34 cellular contexts compared by ENCODE assay signal in the genomic region with DNA sequence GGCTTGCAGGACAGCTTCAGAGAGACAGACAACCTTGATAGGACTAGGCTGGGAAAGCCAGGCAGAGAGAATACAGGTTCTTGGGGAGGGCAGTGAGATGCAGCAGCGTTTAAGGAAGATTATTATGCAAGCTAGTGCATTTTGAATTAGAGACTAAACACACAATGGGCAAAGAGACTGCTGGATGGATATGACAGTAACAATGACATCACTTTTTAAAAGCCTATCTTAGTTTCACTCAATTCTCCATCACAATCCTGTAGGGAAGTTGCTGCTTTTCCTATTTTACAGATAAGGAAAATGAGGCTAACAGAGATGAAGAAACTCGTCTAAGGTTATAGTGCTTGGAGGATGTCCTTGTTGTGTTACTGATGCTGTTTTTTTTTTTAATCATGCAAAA. TPM values are rescaled to one million over a fixed set of nuclear protein-coding genes. Genes with fewer than 3 reads are reported as not detected.
"Had no signal": no experiment of that assay in that cellular context is flagged by ENCODE, and none has a peak within 500 bp of the region (broad histone marks: within the 10 kb centered on the region; RNA-seq: fewer than 3 reads in every experiment).

No MANE protein-coding gene starts in this region.

- ATAC-seq: effector memory CD8-positive, alpha-beta T cell; esophagus mucosa; gastrocnemius medialis; heart right ventricle; left cardiac atrium; left lung; left ventricle myocardium superior; lower lobe of right lung; mucosa of descending colon had no signal

- H3K36me3 ChIP-seq: colonic mucosa, esophagus squamous epithelium, gastrocnemius medialis, left lung had no signal

- H3K9me3 Mint-ChIP-seq: dendritic cell treated with granulocyte-macrophage colony-stimulating factor and Interleukin-4, amounts not matched to agents 40 ng/mL and 50 ng/mL, for 4 days; effector memory CD8-positive, alpha-beta T cell; endodermal cell; mesothelial cell of epicardium; naive B cell had no signal

- H3K27me3 ChIP-seq: colonic mucosa, esophagus squamous epithelium had no signal

- FAIRE-seq: endometrium, islet of Langerhans, keratinocyte had no signal

- H3K9me3 ChIP-seq: colonic mucosa, esophagus squamous epithelium, gastrocnemius medialis, heart right ventricle, left lung, lower lobe of right lung, mucosa of descending colon had no signal

- DNase-seq: colonic mucosa; cortex of kidney; effector CD8-positive, alpha-beta T cell; effector memory CD8-positive, alpha-beta T cell; endodermal cell; erythroblast; esophagus squamous epithelium; foreskin fibroblast; foreskin melanocyte; gastrocnemius medialis; glutamatergic neuron; head of caudate nucleus; heart right ventricle; hippocampal formation; left cardiac atrium; left lung; left ventricle myocardium superior; lower lobe of right lung; mesenchymal stem cell; mucosa of descending colon; naive B cell had no signal

- H3K4me3 ChIP-seq: colonic mucosa, esophagus squamous epithelium, gastrocnemius medialis, heart right ventricle, left lung, lower lobe of right lung, mucosa of descending colon had no signal

- H3K27ac Mint-ChIP-seq: dendritic cell treated with granulocyte-macrophage colony-stimulating factor and Interleukin-4, amounts not matched to agents 40 ng/mL and 50 ng/mL, for 4 days; effector memory CD8-positive, alpha-beta T cell; endodermal cell; mesothelial cell of epicardium; naive B cell had no signal

- H3K4me1 ChIP-seq: colonic mucosa, gastrocnemius medialis had no signal

- H3K27me3 Mint-ChIP-seq: effector memory CD8-positive, alpha-beta T cell; naive B cell had no signal

- H3K4me3 Mint-ChIP-seq: dendritic cell treated with granulocyte-macrophage colony-stimulating factor and Interleukin-4, amounts not matched to agents 40 ng/mL and 50 ng/mL, for 4 days; effector memory CD8-positive, alpha-beta T cell; endodermal cell; mesothelial cell of epicardium had no signal

- H3K27ac ChIP-seq: colonic mucosa, epithelial cell of prostate, esophagus squamous epithelium, gastrocnemius medialis, heart right ventricle, left lung, lower lobe of right lung had no signal

RNA-seq across cellular contexts. Expression of gene CRTAM, which starts 49.9 kb away (rescaled TPM):
- total RNA-seq: colonic mucosa, dermis microvascular lymphatic vessel endothelial cell, endodermal cell, esophagus mucosa, glomerular endothelial cell, kidney epithelial cell, left ventricle myocardium superior, lung microvascular endothelial cell, mesenteric fat pad, mesothelial cell of epicardium, myocyte had no signal
